Comparison of ENCODE assay signal across 20 cellular contexts in the genomic region with DNA sequence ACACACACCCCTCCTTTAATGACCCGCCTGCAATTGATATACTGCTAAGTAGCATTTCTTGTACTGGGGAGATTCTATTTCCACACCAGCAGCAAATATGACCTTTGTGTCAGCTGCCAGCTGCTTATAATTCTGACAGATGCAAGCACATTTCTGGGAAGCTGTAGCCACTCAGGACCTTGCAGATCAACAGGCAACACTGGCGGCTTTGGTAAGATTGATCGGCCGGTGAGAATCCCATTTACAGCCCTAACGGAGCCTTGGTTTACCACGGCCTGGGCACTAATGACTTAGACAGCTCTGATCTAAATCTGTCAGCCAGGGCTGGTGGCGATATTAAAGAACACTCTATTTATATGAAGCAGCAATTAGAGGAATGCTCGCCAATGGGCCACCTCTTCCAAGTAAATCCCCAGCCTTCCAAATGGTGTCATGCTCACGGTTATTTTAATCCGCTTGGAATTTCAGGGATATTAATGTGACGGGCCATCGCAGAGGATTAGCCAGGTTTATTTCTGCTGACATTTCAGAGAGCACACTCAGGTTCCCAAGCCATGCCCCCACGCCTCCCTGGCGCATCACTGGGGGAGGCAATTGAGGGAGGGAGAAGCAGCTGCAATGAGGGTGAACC.
A peak's percentile ranks its signal among the peaks of the same experiment; 100 is the strongest.
DNase-seq lines count a peak whose midpoint lies in the region; ATAC-seq and TF ChIP-seq lines count a peak whose summit lies in the region.
"Had no signal": no experiment of that assay in that cellular context is flagged by ENCODE, and none has a peak within 500 bp of the region (broad histone marks: within the 10 kb centered on the region; RNA-seq: fewer than 3 reads in every experiment).

No MANE protein-coding gene starts in this region.

- no peaks in the 10 kb centered on the region for H3K27me3 ChIP-seq in GM23338 (ENCODE audit: insufficient read depth)

- no peak overlapping the region for H3K4me3 ChIP-seq in GM23338

- POLR2A ChIA-PET in activated CD4-positive, alpha-beta memory T cell treated with anti-CD3 and anti-CD28 coated beads for 36 hours (lab: Charles Lee): no interaction called here

- H3K27me3 Mint-ChIP-seq in endothelial cell (ENCODE audit: unreplicated experiment) (peaks cover 5% of the 10 kb centered on the region), nephron progenitor cell (ENCODE audit: low read depth, poor library complexity) (peaks cover 16% of the 10 kb centered on the region), GM23338 (ENCODE audit: insufficient read depth, low read depth, poor library complexity) (peaks cover 9% of the 10 kb centered on the region)
- H3K27me3 Mint-ChIP-seq in activated CD4-positive, alpha-beta memory T cell treated with anti-CD3 and anti-CD28 coated beads for 36 hours: no peaks in the 10 kb centered on the region

- H3K4me2 ChIP-seq in GM23338: no peak overlapping the region

- no peaks in the 10 kb centered on the region for H3F3A ChIP-seq in GM23338 (replicated peaks; ENCODE audit: low read depth)

- DNase-seq in COLO668 (lab: John Stamatoyannopoulos, UW; ENCODE audit: unreplicated experiment) (peak; percentile 67), NCI-H2171 treated with DMSO at 0.1 percent for 48 hours (lab: John Stamatoyannopoulos, UW) (peak; percentile 69), endothelial cell (ENCODE audit: low spot score) (no peak), nephron progenitor cell (no peak), GM23338 (ENCODE audit: low spot score) (no peak)
- DNase-seq in activated CD4-positive, alpha-beta memory T cell treated with anti-CD3 and anti-CD28 coated beads for 36 hours: no peak
- DNase-seq: ACHN; activated CD8-positive, alpha-beta T cell treated with anti-CD3 and anti-CD28 coated beads, Interleukin-2, amount 10 ng/mL, durations not matched to agents 7 days and 5 days; caudate nucleus; CD8-positive, alpha-beta T cell; effector CD8-positive, alpha-beta T cell; EL; NCI-H146; NCI-H774; stimulated activated naive CD8-positive, alpha-beta T cell treated with anti-CD3 and anti-CD28 coated beads, Interleukin-15, amount 100 ng/mL, for 72 hours; T-cell had no signal

- ATAC-seq in GM23338 (no peak), GM21825 (IDR thresholded peaks at IDR 0.05; ENCODE audit: unreplicated experiment) (no peak), GM21367 (IDR thresholded peaks at IDR 0.05; ENCODE audit: unreplicated experiment) (no peak)
- ATAC-seq: activated CD8-positive, alpha-beta T cell treated with anti-CD3 and anti-CD28 coated beads, Interleukin-2, amount 10 ng/mL, durations not matched to agents 7 days and 5 days; CD8-positive, alpha-beta T cell; left lobe of liver; stimulated activated naive CD8-positive, alpha-beta T cell treated with anti-CD3 and anti-CD28 coated beads, Interleukin-15, amount 100 ng/mL, for 72 hours; T-cell had no signal

- no peaks in the 10 kb centered on the region for H3K79me2 ChIP-seq in GM23338 (replicated peaks; ENCODE audit: insufficient read depth)

- no peaks in the 10 kb centered on the region for H3K9me2 ChIP-seq in GM23338 (ENCODE audit: insufficient read depth)

- H3K27ac Mint-ChIP-seq in endothelial cell (ENCODE audit: unreplicated experiment): peak overlapping the region; percentile 72
- peak overlapping the region; percentile 66 for H3K27ac Mint-ChIP-seq in nephron progenitor cell
- no peak overlapping the region for H3K27ac Mint-ChIP-seq in GM23338
- no peak overlapping the region for H3K27ac Mint-ChIP-seq in activated CD4-positive, alpha-beta memory T cell treated with anti-CD3 and anti-CD28 coated beads for 36 hours
- H3K27ac Mint-ChIP-seq: activated CD8-positive, alpha-beta T cell treated with anti-CD3 and anti-CD28 coated beads, Interleukin-2, amount 10 ng/mL, durations not matched to agents 7 days and 5 days; activated T-helper 1 cell treated with anti-CD3 and anti-CD28 coated beads, Interleukin-12 subunit alpha, Interleukin-12 subunit beta, Interleukin-2, Interleukin-4 antibody, amounts not matched to agents 30 ng/mL and 10 ng/mL and 1 ng/mL, durations not matched to agents 14 hours and 24 hours and 36 hours; CD8-positive, alpha-beta T cell; T-cell had no signal

- intact Hi-C loops in activated CD4-positive, alpha-beta memory T cell treated with anti-CD3 and anti-CD28 coated beads for 36 hours (cut with micrococcal nuclease): no loop called here

- H3K4me3 Mint-ChIP-seq in endothelial cell (ENCODE audit: unreplicated experiment) (no peak overlapping the region), nephron progenitor cell (no peak overlapping the region), GM23338 (no peak overlapping the region)
- H3K4me3 Mint-ChIP-seq in activated CD4-positive, alpha-beta memory T cell treated with anti-CD3 and anti-CD28 coated beads for 36 hours: no peak overlapping the region
- H3K4me3 Mint-ChIP-seq: activated CD8-positive, alpha-beta T cell treated with anti-CD3 and anti-CD28 coated beads, Interleukin-2, amount 10 ng/mL, durations not matched to agents 7 days and 5 days; activated T-helper 1 cell treated with anti-CD3 and anti-CD28 coated beads, Interleukin-12 subunit alpha, Interleukin-12 subunit beta, Interleukin-2, Interleukin-4 antibody, amounts not matched to agents 30 ng/mL and 10 ng/mL and 1 ng/mL, durations not matched to agents 14 hours and 24 hours and 36 hours; CD8-positive, alpha-beta T cell; stimulated activated naive CD8-positive, alpha-beta T cell treated with anti-CD3 and anti-CD28 coated beads, Interleukin-15, amount 100 ng/mL, for 72 hours; T-cell had no signal

- TF ChIP-seq CTCF in endothelial cell (IDR thresholded peaks at IDR 0.05; ENCODE audit: unreplicated experiment) (no peak), nephron progenitor cell (IDR thresholded peaks at IDR 0.05) (no peak), GM23338 (conservative IDR thresholded peaks at IDR 0.05; ENCODE audit: low read depth in 2 of 2) (no peak)

- H3K36me3 Mint-ChIP-seq in endothelial cell (ENCODE audit: low read depth, unreplicated experiment) (no peaks in the 10 kb centered on the region), nephron progenitor cell (ENCODE audit: low read depth) (no peaks in the 10 kb centered on the region), GM23338 (ENCODE audit: low read depth) (no peaks in the 10 kb centered on the region)
- H3K36me3 Mint-ChIP-seq in activated CD4-positive, alpha-beta memory T cell treated with anti-CD3 and anti-CD28 coated beads for 36 hours: no peaks in the 10 kb centered on the region
- H3K36me3 Mint-ChIP-seq: CD8-positive, alpha-beta T cell; T-cell had no signal

- H3K4me1 ChIP-seq in GM23338 (ENCODE audit: insufficient read depth): peaks cover 5% of the 10 kb centered on the region; the same call in 1 of the 2 replicates

- H3K9me3 Mint-ChIP-seq in endothelial cell (ENCODE audit: unreplicated experiment): no peaks in the 10 kb centered on the region
- no peaks in the 10 kb centered on the region for H3K9me3 Mint-ChIP-seq in nephron progenitor cell
- H3K9me3 Mint-ChIP-seq in GM23338: no peaks in the 10 kb centered on the region
- H3K9me3 Mint-ChIP-seq in activated CD4-positive, alpha-beta memory T cell treated with anti-CD3 and anti-CD28 coated beads for 36 hours: no peaks in the 10 kb centered on the region
- H3K9me3 Mint-ChIP-seq: activated T-helper 1 cell treated with anti-CD3 and anti-CD28 coated beads, Interleukin-12 subunit alpha, Interleukin-12 subunit beta, Interleukin-2, Interleukin-4 antibody, amounts not matched to agents 30 ng/mL and 10 ng/mL and 1 ng/mL, durations not matched to agents 14 hours and 24 hours and 36 hours; CD8-positive, alpha-beta T cell; stimulated activated naive CD8-positive, alpha-beta T cell treated with anti-CD3 and anti-CD28 coated beads, Interleukin-15, amount 100 ng/mL, for 72 hours; T-cell had no signal

- H3K27ac ChIP-seq in GM23338 (ENCODE audit: low read depth): no peak overlapping the region

- H3K36me3 ChIP-seq in GM23338 (ENCODE audit: insufficient read depth): no peaks in the 10 kb centered on the region

- CTCF ChIA-PET in activated CD4-positive, alpha-beta memory T cell treated with anti-CD3 and anti-CD28 coated beads for 36 hours (lab: Charles Lee): no interaction called here

- no peaks in the 10 kb centered on the region for H4K20me1 ChIP-seq in GM23338 (replicated peaks; ENCODE audit: insufficient read depth)

- no peak overlapping the region for H2AFZ ChIP-seq in GM23338

- H3K4me1 Mint-ChIP-seq in endothelial cell (ENCODE audit: unreplicated experiment) (peaks cover 53% of the 10 kb centered on the region), nephron progenitor cell (peaks cover 39% of the 10 kb centered on the region), GM23338 (peaks cover 24% of the 10 kb centered on the region)
- peaks cover 9% of the 10 kb centered on the region for H3K4me1 Mint-ChIP-seq in activated CD4-positive, alpha-beta memory T cell treated with anti-CD3 and anti-CD28 coated beads for 36 hours (ENCODE audit: low read depth)

TF ChIP-seq in GM23338, 12 proteins besides CTCF, POLR2A, EP300 and RAD21 (continues in another document):
- TF ChIP-seq EZH2phosphoT487 (IDR thresholded peaks at IDR 0.05; ENCODE audit: unreplicated experiment): no peak
- no peak for TF ChIP-seq NANOG (IDR thresholded peaks at IDR 0.05; ENCODE audit: borderline replicate concordance)
- TF ChIP-seq CREB1 (CRISPR knock-in tag; IDR thresholded peaks at IDR 0.05; ENCODE audit: low read depth): no peak
- TF ChIP-seq, protein P1, sequence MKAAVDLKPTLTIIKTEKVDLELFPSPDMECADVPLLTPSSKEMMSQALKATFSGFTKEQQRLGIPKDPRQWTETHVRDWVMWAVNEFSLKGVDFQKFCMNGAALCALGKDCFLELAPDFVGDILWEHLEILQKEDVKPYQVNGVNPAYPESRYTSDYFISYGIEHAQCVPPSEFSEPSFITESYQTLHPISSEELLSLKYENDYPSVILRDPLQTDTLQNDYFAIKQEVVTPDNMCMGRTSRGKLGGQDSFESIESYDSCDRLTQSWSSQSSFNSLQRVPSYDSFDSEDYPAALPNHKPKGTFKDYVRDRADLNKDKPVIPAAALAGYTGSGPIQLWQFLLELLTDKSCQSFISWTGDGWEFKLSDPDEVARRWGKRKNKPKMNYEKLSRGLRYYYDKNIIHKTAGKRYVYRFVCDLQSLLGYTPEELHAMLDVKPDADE (IDR thresholded peaks at IDR 0.05): no peak
- TF ChIP-seq ZNF331 (CRISPR knock-in tag; IDR thresholded peaks at IDR 0.05; ENCODE audit: low read depth): no peak

Comparison
In these comparisons a context has a peak if more than half of its experiments do, and no peak if none do; other contexts are left out.
1. DNase-seq: peak in COLO668 (single experiment) and NCI-H2171 treated with DMSO at 0.1 percent for 48 hours (single experiment); none in endothelial cell (single experiment), nephron progenitor cell (single experiment), GM23338 (single experiment) and activated CD4-positive, alpha-beta memory T cell treated with anti-CD3 and anti-CD28 coated beads for 36 hours (single experiment).
2. H3K27ac Mint-ChIP-seq: peak in endothelial cell (single experiment) and nephron progenitor cell (single experiment); none in GM23338 (single experiment) and activated CD4-positive, alpha-beta memory T cell treated with anti-CD3 and anti-CD28 coated beads for 36 hours (single experiment).